In the genomic region with DNA sequence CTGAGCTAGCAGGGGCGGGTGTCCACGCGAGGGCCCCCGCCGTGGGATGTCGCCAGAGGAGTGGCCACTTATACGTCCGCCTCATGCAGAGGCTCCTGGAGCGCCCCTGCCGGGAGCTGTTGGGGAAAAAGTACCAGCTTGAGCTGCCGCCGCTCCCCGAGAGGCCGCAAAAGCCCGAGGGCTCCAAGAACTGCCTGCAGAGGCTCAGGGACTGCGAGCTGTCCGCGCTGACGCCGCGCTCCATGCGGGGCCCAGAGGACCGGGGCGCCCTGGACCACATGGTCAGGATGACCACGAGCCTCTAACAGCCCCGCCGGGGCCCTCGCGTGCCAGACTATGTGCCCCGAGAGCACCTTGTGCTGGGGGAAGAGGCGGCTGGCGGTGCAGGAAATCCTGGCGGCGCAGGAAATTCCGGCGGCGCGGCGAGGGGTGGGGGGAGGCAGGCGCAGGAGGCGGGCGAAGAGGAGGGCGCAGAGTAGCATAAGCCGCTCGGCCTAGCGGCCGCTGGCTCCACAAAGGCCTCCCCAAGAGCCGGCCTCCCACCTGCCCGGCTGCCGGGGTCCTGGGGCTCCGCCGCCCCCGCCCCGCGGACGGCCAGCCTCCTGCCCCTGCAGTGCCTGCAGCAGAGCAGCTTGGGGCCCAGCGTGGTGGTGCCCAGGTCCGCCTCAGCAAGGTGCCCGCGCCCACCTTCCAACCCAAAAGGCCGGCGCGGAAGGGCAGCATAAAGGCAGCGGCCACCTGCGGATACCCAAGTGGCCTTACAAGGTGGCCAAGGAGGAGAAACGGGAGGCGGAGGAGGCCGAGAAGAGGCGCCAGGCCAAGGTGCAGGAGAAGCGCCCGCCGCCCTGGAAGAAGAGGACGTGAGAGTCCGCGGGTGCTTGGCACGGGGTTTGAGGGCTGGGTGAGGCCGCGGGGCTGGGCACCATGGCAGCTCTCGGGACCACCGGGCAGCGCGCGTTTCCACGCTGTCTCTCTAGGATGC, we compare ENCODE assay signal across 8 cellular contexts. TPM values are rescaled to one million over a fixed set of nuclear protein-coding genes. Genes with fewer than 3 reads are reported as not detected.
DNase-seq lines count a peak whose midpoint lies in the region; ATAC-seq and TF ChIP-seq lines count a peak whose summit lies in the region.

No MANE protein-coding gene starts in this region.

- peak overlapping the region; percentile 88 for H3K27ac Mint-ChIP-seq in activated CD8-positive, alpha-beta memory T cell treated with anti-CD3 and anti-CD28 coated beads, Interleukin-2, amount 10 ng/mL, durations not matched to agents 7 days and 5 days
- peak overlapping the region; percentile 72 to 75 for H3K27ac Mint-ChIP-seq in natural killer cell

- no peaks in the 10 kb centered on the region for H3K9me3 Mint-ChIP-seq in activated CD8-positive, alpha-beta memory T cell treated with anti-CD3 and anti-CD28 coated beads, Interleukin-2, amount 10 ng/mL, durations not matched to agents 7 days and 5 days (ENCODE audit: low read depth)
- no peaks in the 10 kb centered on the region for H3K9me3 Mint-ChIP-seq in natural killer cell

- H3K27me3 Mint-ChIP-seq in activated CD8-positive, alpha-beta memory T cell treated with anti-CD3 and anti-CD28 coated beads, Interleukin-2, amount 10 ng/mL, durations not matched to agents 7 days and 5 days = no peaks in the 10 kb centered on the region
- H3K27me3 Mint-ChIP-seq in natural killer cell (ENCODE audit: low read depth in 2 of 2) = no peaks in the 10 kb centered on the region

- intact Hi-C loops in natural killer cell (cut with micrococcal nuclease) = no loop called here

- DNase-seq in GM04503 (ENCODE audit: low read depth) (peak; percentile 42), HFF-Myc (ENCODE audit: extremely low read depth, low read depth) (peak; percentile 14), NCI-H2196 (lab: John Stamatoyannopoulos, UW; ENCODE audit: unreplicated experiment) (peak; percentile 62), epithelial cell of esophagus (ENCODE audit: low read depth) (peak; percentile 57), natural killer cell (peak; percentile 31), substantia nigra (lab: John Stamatoyannopoulos, UW) (peak in 46 of 49 donors; percentile 42 to 88 (median 70)), SHP77 (lab: John Stamatoyannopoulos, UW) (no peak)
- peak; percentile 71 for DNase-seq in activated CD8-positive, alpha-beta memory T cell treated with anti-CD3 and anti-CD28 coated beads, Interleukin-2, amount 10 ng/mL, durations not matched to agents 7 days and 5 days

- TF ChIP-seq CTCF in HFF-Myc (IDR thresholded peaks at IDR 0.05; ENCODE audit: low read depth, low read length, missing control alignments) (no peak), epithelial cell of esophagus (IDR thresholded peaks at IDR 0.05; ENCODE audit: insufficient read depth, low read depth, low read length, missing control alignments) (peak; percentile 18), natural killer cell (IDR thresholded peaks at IDR 0.05) (no peak)

- H3K4me3 ChIP-seq in HFF-Myc (replicated peaks; ENCODE audit: low read depth, low read length) (peak overlapping the region; percentile 77), epithelial cell of esophagus (ENCODE audit: low read length) (peak overlapping the region; percentile 57)

- H3K36me3 Mint-ChIP-seq in activated CD8-positive, alpha-beta memory T cell treated with anti-CD3 and anti-CD28 coated beads, Interleukin-2, amount 10 ng/mL, durations not matched to agents 7 days and 5 days = peaks cover 29% of the 10 kb centered on the region
- H3K36me3 Mint-ChIP-seq in natural killer cell = no peaks in the 10 kb centered on the region

- peak overlapping the region; percentile 82 for H3K27ac ChIP-seq in substantia nigra (ENCODE audit: low read depth, low read length, poor library complexity, severe bottlenecking)

- ATAC-seq in activated CD8-positive, alpha-beta memory T cell treated with anti-CD3 and anti-CD28 coated beads, Interleukin-2, amount 10 ng/mL, durations not matched to agents 7 days and 5 days = peak; percentile 83
- ATAC-seq in natural killer cell = peak; percentile 78 to 90 (median 78)

- CTCF ChIA-PET in activated CD8-positive, alpha-beta memory T cell treated with anti-CD3 and anti-CD28 coated beads, Interleukin-2, amount 10 ng/mL, durations not matched to agents 7 days and 5 days (lab: Charles Lee) = interaction anchor here (1.0 to 2.0 kb wide), 2 partner anchors 19 to 123 kb away, joined by 3 to 6 read pairs; a partner anchor contains a TSS

- peaks cover 40% of the 10 kb centered on the region for H3K4me1 Mint-ChIP-seq in activated CD8-positive, alpha-beta memory T cell treated with anti-CD3 and anti-CD28 coated beads, Interleukin-2, amount 10 ng/mL, durations not matched to agents 7 days and 5 days
- H3K4me1 Mint-ChIP-seq in natural killer cell = peaks cover 13 to 17% of the 10 kb centered on the region in 2 donors

- peak overlapping the region; percentile 84 for H3K4me3 Mint-ChIP-seq in activated CD8-positive, alpha-beta memory T cell treated with anti-CD3 and anti-CD28 coated beads, Interleukin-2, amount 10 ng/mL, durations not matched to agents 7 days and 5 days
- H3K4me3 Mint-ChIP-seq in natural killer cell = peak overlapping the region; percentile 89

RNA-seq across cellular contexts. Expression of a gene that starts 42.1 kb away (rescaled TPM):
- total RNA-seq in activated CD8-positive, alpha-beta memory T cell treated with anti-CD3 and anti-CD28 coated beads, Interleukin-2, amount 10 ng/mL, durations not matched to agents 7 days and 5 days = not detected
- not detected for total RNA-seq in natural killer cell

Comparison
In these comparisons a context has a peak if more than half of its experiments do, and no peak if none do; other contexts are left out.
1. DNase-seq: peak in GM04503 (single experiment), HFF-Myc (single experiment), NCI-H2196 (single experiment), activated CD8-positive, alpha-beta memory T cell treated with anti-CD3 and anti-CD28 coated beads, Interleukin-2, amount 10 ng/mL, durations not matched to agents 7 days and 5 days (single experiment), epithelial cell of esophagus (single experiment), natural killer cell (single experiment) and substantia nigra (46 of 49); none in SHP77 (0 of 2).